ENCODE assay signal across 11 cellular contexts in the genomic region with DNA sequence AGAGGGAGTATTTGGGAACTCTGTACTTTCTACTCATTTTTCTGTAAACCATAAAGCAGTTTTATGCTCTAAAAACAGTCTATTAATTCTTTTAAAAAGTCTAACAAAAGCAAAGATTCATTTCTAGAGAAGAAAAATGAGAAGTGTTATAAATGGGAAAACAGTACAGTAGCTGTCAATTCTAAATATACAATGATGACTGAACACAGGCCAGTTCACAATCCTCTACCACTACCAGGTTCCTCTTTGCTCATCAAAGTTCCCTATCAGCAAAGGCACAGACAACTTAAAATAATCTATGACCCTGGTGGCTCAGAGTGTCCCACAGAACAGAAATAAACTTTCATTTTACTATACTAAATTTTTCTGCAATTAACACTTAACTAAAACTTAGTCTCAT. TPM values are rescaled to one million over a fixed set of nuclear protein-coding genes. Genes with fewer than 3 reads are reported as not detected.
DNase-seq lines count a peak whose midpoint lies in the region; ATAC-seq and TF ChIP-seq lines count a peak whose summit lies in the region.
"Had no signal": no experiment of that assay in that cellular context is flagged by ENCODE, and none has a peak within 500 bp of the region (broad histone marks: within the 10 kb centered on the region; RNA-seq: fewer than 3 reads in every experiment).

No MANE protein-coding gene starts in this region.

- no peak for TF ChIP-seq CTCF in neural progenitor cell (IDR thresholded peaks at IDR 0.05)

- ATAC-seq in GM18519 (IDR thresholded peaks at IDR 0.05; ENCODE audit: low FRiP score, unreplicated experiment) (peak; percentile 69), HG02588 (IDR thresholded peaks at IDR 0.05; ENCODE audit: unreplicated experiment) (peak; percentile 57)
- ATAC-seq: left lobe of liver had no signal

- H3K27me3 Mint-ChIP-seq in neural progenitor cell (ENCODE audit: insufficient read depth, low read depth), result peaks cover 2% of the 10 kb centered on the region

- H3K27me3 ChIP-seq in SJSA1 (replicated peaks) (no peaks in the 10 kb centered on the region), mesenchymal stem cell (ENCODE audit: control insufficient read depth in 1 of 2, insufficient read depth in 1 of 2, low read length in 2 of 2) (no peaks in the 10 kb centered on the region), neural progenitor cell (no peaks in the 10 kb centered on the region)
- H3K27me3 ChIP-seq: colonic mucosa had no signal

- H4K20me1 ChIP-seq in neural progenitor cell (ENCODE audit: low read depth), result peaks cover 21% of the 10 kb centered on the region

- H3K4ac ChIP-seq in mesenchymal stem cell (ENCODE audit: low read depth in 1 of 2, low read length in 2 of 2), result no peak overlapping the region

- H3K4me3 Mint-ChIP-seq in neural progenitor cell, result no peak overlapping the region

- H3K4me3 ChIP-seq in SJSA1 (no peak overlapping the region), mesenchymal stem cell (ENCODE audit: insufficient read depth in 1 of 2, low read depth in 1 of 2, low read length in 2 of 2) (no peak overlapping the region), neural progenitor cell (no peak overlapping the region)
- H3K4me3 ChIP-seq: colonic mucosa had no signal

- no peak overlapping the region for H3K4me2 ChIP-seq in mesenchymal stem cell (ENCODE audit: low read length, poor library complexity, severe bottlenecking)
- no peak overlapping the region for H3K4me2 ChIP-seq in neural progenitor cell

- H3K9ac ChIP-seq in mesenchymal stem cell (ENCODE audit: low read length) (peak overlapping the region; percentile 65), neural progenitor cell (no peak overlapping the region)

- peaks cover 6% of the 10 kb centered on the region for H3F3A ChIP-seq in neural progenitor cell (ENCODE audit: low read depth)

- peaks cover 92% of the 10 kb centered on the region for H3K79me2 ChIP-seq in neural progenitor cell (ENCODE audit: low read depth)

- no peak overlapping the region for H2BK5ac ChIP-seq in mesenchymal stem cell (ENCODE audit: low read depth, low read length, poor library complexity, severe bottlenecking)

- H3K27ac ChIP-seq in SJSA1, result peak overlapping the region; percentile 43
- H3K27ac ChIP-seq in mesenchymal stem cell (ENCODE audit: low read length, poor library complexity, severe bottlenecking), result peak overlapping the region; percentile 23
- H3K27ac ChIP-seq in neural progenitor cell, result no peak overlapping the region
- H3K27ac ChIP-seq: colonic mucosa had no signal

- H3K18ac ChIP-seq in mesenchymal stem cell (ENCODE audit: low read depth in 1 of 2, low read length in 2 of 2), result no peak overlapping the region

- H3K9me3 ChIP-seq in SJSA1 (replicated peaks) (no peaks in the 10 kb centered on the region), mesenchymal stem cell (ENCODE audit: control insufficient read depth, low read length) (no peaks in the 10 kb centered on the region), neural progenitor cell (ENCODE audit: low read depth) (no peaks in the 10 kb centered on the region)
- H3K9me3 ChIP-seq: colonic mucosa had no signal

- no peak overlapping the region for H3K14ac ChIP-seq in mesenchymal stem cell (ENCODE audit: low read length in 2 of 2)

- peaks cover 28% of the 10 kb centered on the region for H3K36me3 Mint-ChIP-seq in neural progenitor cell

- no peaks in the 10 kb centered on the region for H3K4me1 Mint-ChIP-seq in neural progenitor cell

- H4K8ac ChIP-seq in mesenchymal stem cell (ENCODE audit: low read length), result no peak overlapping the region

- H2BK15ac ChIP-seq in mesenchymal stem cell (ENCODE audit: low read depth, poor library complexity, severe bottlenecking), result no peak overlapping the region

- H3K36me3 ChIP-seq in SJSA1 (peaks cover 65% of the 10 kb centered on the region), mesenchymal stem cell (ENCODE audit: control insufficient read depth in 1 of 2, insufficient read depth in 2 of 2, low read depth in 1 of 2, low read length in 2 of 2) (peaks cover 31 to 41% of the 10 kb centered on the region in 2 experiments), neural progenitor cell (peaks cover 5% of the 10 kb centered on the region)
- H3K36me3 ChIP-seq: colonic mucosa had no signal

- H2BK120ac ChIP-seq in mesenchymal stem cell (ENCODE audit: low read depth, low read length), result no peak overlapping the region

- no peak overlapping the region for H2BK12ac ChIP-seq in mesenchymal stem cell (ENCODE audit: low read length in 2 of 2)

- no peak overlapping the region for H3K27ac Mint-ChIP-seq in neural progenitor cell

- H2AFZ ChIP-seq in mesenchymal stem cell (ENCODE audit: low read depth, low read length), result no peak overlapping the region
- no peak overlapping the region for H2AFZ ChIP-seq in neural progenitor cell (replicated peaks)

- H3K9me3 Mint-ChIP-seq in neural progenitor cell, result no peaks in the 10 kb centered on the region

- no peak overlapping the region for H3K23ac ChIP-seq in mesenchymal stem cell (ENCODE audit: low read length in 2 of 2)

- H3K79me1 ChIP-seq in mesenchymal stem cell (replicated peaks; ENCODE audit: low read length, poor library complexity, severe bottlenecking), result peaks cover 9% of the 10 kb centered on the region

- H3K4me1 ChIP-seq in SJSA1 (replicated peaks) (peaks cover 41% of the 10 kb centered on the region), mesenchymal stem cell (ENCODE audit: control insufficient read depth, insufficient read depth, low read depth, low read length) (peaks cover 3% of the 10 kb centered on the region), neural progenitor cell (no peaks in the 10 kb centered on the region)
- H3K4me1 ChIP-seq: colonic mucosa had no signal

- no peak overlapping the region for H2AK5ac ChIP-seq in mesenchymal stem cell (ENCODE audit: low read length, severe bottlenecking)

- no peak overlapping the region for H4K91ac ChIP-seq in mesenchymal stem cell (ENCODE audit: low read length)

- DNase-seq in SJSA1 (ENCODE audit: low read depth in 1 of 2, low spot score in 2 of 2) (no peak), mesenchymal stem cell (no peak), SKM-1 (lab: John Stamatoyannopoulos, UW; ENCODE audit: unreplicated experiment) (no peak), GM03348 (ENCODE audit: low spot score) (no peak), neural progenitor cell (ENCODE audit: low spot score) (no peak), NCI-H510A (lab: John Stamatoyannopoulos, UW) (no peak)
- DNase-seq: colonic mucosa, KG1 had no signal

RNA-seq across cellular contexts. Expression of gene NAA25, which starts 12.5 kb away (rescaled TPM):
- total RNA-seq in SJSA1 (2014; rRNA removed; shearing (Covaris generic)), result 18.7 and 19.3 TPM in 2 replicates
- polyA plus RNA-seq in mesenchymal stem cell (2013, experiment 1 of 2), result 14.3 TPM
- 18.4 TPM for polyA plus RNA-seq in mesenchymal stem cell (2013, experiment 2 of 2)
- 30.8 and 40.7 TPM in 2 replicates for total RNA-seq in neural progenitor cell (ENCODE audit: low replicate concordance)

RNA-seq across cellular contexts. Expression of gene TRAFD1, which starts 29.3 kb away (rescaled TPM):
- 37.3 and 38.2 TPM in 2 replicates for total RNA-seq in SJSA1 (2014; rRNA removed; shearing (Covaris generic))
- polyA plus RNA-seq in mesenchymal stem cell (2013, experiment 1 of 2), result 26.0 TPM
- 24.7 TPM for polyA plus RNA-seq in mesenchymal stem cell (2013, experiment 2 of 2)
- 35.4 and 40.5 TPM in 2 replicates for total RNA-seq in neural progenitor cell (ENCODE audit: low replicate concordance)
